Comparison of ENCODE assay signal across 8 cellular contexts in the genomic region with DNA sequence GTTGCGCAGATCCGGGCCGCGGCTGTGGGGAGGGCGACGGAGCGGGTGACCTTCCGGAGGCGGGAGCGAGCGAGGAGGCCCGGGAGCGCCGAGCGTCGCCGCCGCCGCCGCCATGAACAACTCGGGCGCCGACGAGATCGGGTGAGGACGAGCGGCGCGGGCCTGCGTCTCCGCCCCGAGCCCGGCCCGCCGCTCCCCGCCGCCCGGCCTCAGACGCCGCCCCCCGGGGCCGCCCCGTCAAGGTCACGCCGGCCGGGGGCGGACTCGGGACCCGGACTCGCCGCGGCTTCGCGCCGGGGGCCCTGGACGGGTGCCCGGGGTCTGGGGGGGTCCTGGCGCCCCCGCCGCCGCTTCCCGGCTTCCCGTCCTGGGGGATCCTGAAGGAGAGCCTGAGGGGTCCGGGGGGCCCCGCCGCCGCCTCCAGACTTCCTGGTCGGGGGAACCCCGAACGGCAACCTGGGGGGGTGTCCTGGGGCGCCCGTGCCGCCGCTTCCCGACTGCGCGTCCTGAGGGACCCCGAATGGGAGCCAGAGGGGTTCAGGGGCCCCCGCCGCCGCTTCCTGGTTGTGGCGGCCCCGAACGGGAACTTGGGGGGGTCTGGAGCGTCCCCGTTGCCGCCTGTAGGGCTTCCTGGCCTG. TPM values are rescaled to one million over a fixed set of nuclear protein-coding genes. Genes with fewer than 3 reads are reported as not detected.
DNase-seq lines count a peak whose midpoint lies in the region; ATAC-seq and TF ChIP-seq lines count a peak whose summit lies in the region.

No MANE protein-coding gene starts in this region.

- DNase-seq in NCI-H2227 (lab: John Stamatoyannopoulos, UW; ENCODE audit: unreplicated experiment) (peak; percentile 71), NCI-H2227 treated with DMSO at 0.1 percent for 48 hours (lab: John Stamatoyannopoulos, UW) (no peak), fibroblast of mammary gland (ENCODE audit: low read depth) (no peak), sciatic nerve (ENCODE audit: low spot score) (peak; percentile 80), hepatic stellate cell (ENCODE audit: low spot score) (no peak), cerebellar nuclear complex (lab: John Stamatoyannopoulos, UW) (no peak)
- peak; percentile 16 to 19 for DNase-seq in activated CD4-positive, alpha-beta T cell treated with anti-CD3 and anti-CD28 coated beads, Interleukin-2, amount 50 U/mL, for 4 hours

- no peak for TF ChIP-seq CTCF in fibroblast of mammary gland (conservative IDR thresholded peaks at IDR 0.05; ENCODE audit: control insufficient read depth, insufficient read depth, low read depth, low read length)

- peak overlapping the region; percentile 76 for H3K4me3 ChIP-seq in fibroblast of mammary gland (ENCODE audit: control insufficient read depth, low read depth, low read length)

- intact Hi-C loops in sciatic nerve (cut with DNase I): no loop called here

- ATAC-seq in HG03139 (IDR thresholded peaks at IDR 0.05; ENCODE audit: unreplicated experiment): peak; percentile 23
- no peak for ATAC-seq in sciatic nerve

RNA-seq across cellular contexts. Expression of gene DAZAP1, which starts 0.4 kb away (rescaled TPM):
- 75.7 TPM for total RNA-seq in sciatic nerve

RNA-seq across cellular contexts. Expression of gene GAMT, which starts 6.4 kb away (rescaled TPM):
- 48.1 TPM for total RNA-seq in sciatic nerve

RNA-seq across cellular contexts. Expression of gene NDUFS7, which starts 24.1 kb away (rescaled TPM):
- total RNA-seq in sciatic nerve: 57.5 TPM

RNA-seq across cellular contexts. Expression of gene RPS15, which starts 30.4 kb away (rescaled TPM):
- 753 TPM for total RNA-seq in sciatic nerve

RNA-seq across cellular contexts. Expression of gene APC2, which starts 42.1 kb away (rescaled TPM):
- 6.0 TPM for total RNA-seq in sciatic nerve

Comparison
In these comparisons a context has a peak if more than half of its experiments do, and no peak if none do; other contexts are left out.
1. DNase-seq: peak in NCI-H2227 (single experiment), activated CD4-positive, alpha-beta T cell treated with anti-CD3 and anti-CD28 coated beads, Interleukin-2, amount 50 U/mL, for 4 hours (2 of 2) and sciatic nerve (single experiment); none in NCI-H2227 treated with DMSO at 0.1 percent for 48 hours (single experiment), fibroblast of mammary gland (single experiment), hepatic stellate cell (single experiment) and cerebellar nuclear complex (0 of 2).